ENCODE assay signal across 18 cellular contexts in genomic region chr3:64691051-64691450, GRCh38. TPM values are rescaled to one million over a fixed set of nuclear protein-coding genes. Genes with fewer than 3 reads are reported as not detected.
A peak's percentile ranks its signal among the peaks of the same experiment; 100 is the strongest.
DNase-seq lines count a peak whose midpoint lies in the region; ATAC-seq and TF ChIP-seq lines count a peak whose summit lies in the region.
"Had no signal": no experiment of that assay in that cellular context is flagged by ENCODE, and none has a peak within 500 bp of the region (broad histone marks: within the 10 kb centered on the region; RNA-seq: fewer than 3 reads in every experiment).

No MANE protein-coding gene starts in this region.

- H3K4ac ChIP-seq in mesenchymal stem cell (ENCODE audit: low read depth in 1 of 2, low read length in 2 of 2), result no peak overlapping the region

- H2BK12ac ChIP-seq in mesenchymal stem cell (ENCODE audit: low read length in 2 of 2), result no peak overlapping the region

- 36% methylated on average over 3 of the region's 3 CpGs for WGBS in mesenchymal stem cell

- H3K9ac ChIP-seq in mesenchymal stem cell (ENCODE audit: low read length), result no peak overlapping the region

- H3K4me3 ChIP-seq in choroid plexus epithelial cell (ENCODE audit: low read depth, low read length), result no peak overlapping the region
- H3K4me3 ChIP-seq in mesenchymal stem cell (ENCODE audit: insufficient read depth in 1 of 2, low read depth in 1 of 2, low read length in 2 of 2), result no peak overlapping the region
- H3K4me3 ChIP-seq: ascending aorta, SJCRH30 had no signal

- no peak overlapping the region for H2BK5ac ChIP-seq in mesenchymal stem cell (ENCODE audit: low read depth, low read length, poor library complexity, severe bottlenecking)

- no peak overlapping the region for H2AK5ac ChIP-seq in mesenchymal stem cell (ENCODE audit: low read length, severe bottlenecking)

- in situ Hi-C loops in Caki2 (cut with HindIII; ENCODE audit: low pct_unique_long_range_greater_than_20kb, low sequenced_read_pairs) (no loop called here), GM13977 (cut with MboI; ENCODE audit: low pct_unique_long_range_greater_than_20kb, low sequenced_read_pairs, unreplicated experiment) (no loop called here)

- peak; percentile 64 for DNase-seq in Caki2 (ENCODE audit: low read depth)
- DNase-seq in M059J (ENCODE audit: low read depth), result peak; percentile 36
- DNase-seq in choroid plexus epithelial cell (ENCODE audit: low read depth), result peak; percentile 38
- DNase-seq in mesenchymal stem cell, result peak; percentile 66
- no peak for DNase-seq in GM13977 (ENCODE audit: low spot score)
- no peak for DNase-seq in amygdala (lab: John Stamatoyannopoulos, UW)
- no peak for DNase-seq in sciatic nerve (ENCODE audit: low spot score)
- DNase-seq: activated CD4-positive, alpha-beta T cell treated with anti-CD3 and anti-CD28 coated beads for 36 hours; activated CD8-positive, alpha-beta memory T cell treated with anti-CD3 and anti-CD28 coated beads, Interleukin-2, amount 50 U/mL, for 4 hours; activated gamma-delta T cell treated with Interleukin-2 at 50 U/mL for 16 hours; CD8-positive, alpha-beta T cell; EL; naive thymus-derived CD8-positive, alpha-beta T cell; NCI-H187 treated with DMSO at 0.1 percent for 48 hours; NCI-H446; SJCRH30 had no signal

- no peak overlapping the region for H3K18ac ChIP-seq in mesenchymal stem cell (ENCODE audit: low read depth in 1 of 2, low read length in 2 of 2)

- intact Hi-C loops in sciatic nerve (cut with DNase I), result no loop called here

- no peaks in the 10 kb centered on the region for H3K36me3 ChIP-seq in mesenchymal stem cell (ENCODE audit: control insufficient read depth in 1 of 2, insufficient read depth in 2 of 2, low read depth in 1 of 2, low read length in 2 of 2)
- H3K36me3 ChIP-seq: ascending aorta, SJCRH30 had no signal

- no peaks in the 10 kb centered on the region for H3K27me3 ChIP-seq in mesenchymal stem cell (ENCODE audit: control insufficient read depth in 1 of 2, insufficient read depth in 1 of 2, low read length in 2 of 2)
- H3K27me3 ChIP-seq: ascending aorta, SJCRH30 had no signal

- TF ChIP-seq CTCF in choroid plexus epithelial cell (conservative IDR thresholded peaks at IDR 0.05; ENCODE audit: low read depth, low read length) (no peak), GM13977 (IDR thresholded peaks at IDR 0.05; ENCODE audit: extremely low read depth, insufficient read depth, missing control alignments) (no peak)

- no peak overlapping the region for H2BK15ac ChIP-seq in mesenchymal stem cell (ENCODE audit: low read depth, poor library complexity, severe bottlenecking)

- H3K79me1 ChIP-seq in mesenchymal stem cell (replicated peaks; ENCODE audit: low read length, poor library complexity, severe bottlenecking), result peaks cover 4% of the 10 kb centered on the region

- no peak overlapping the region for H3K14ac ChIP-seq in mesenchymal stem cell (ENCODE audit: low read length in 2 of 2)

- H3K4me1 ChIP-seq in mesenchymal stem cell (ENCODE audit: control insufficient read depth, insufficient read depth, low read depth, low read length), result peaks cover 3% of the 10 kb centered on the region

- no peak for ATAC-seq in HG03097 (IDR thresholded peaks at IDR 0.05; ENCODE audit: low FRiP score, unreplicated experiment)
- no peak for ATAC-seq in sciatic nerve
- ATAC-seq: activated CD4-positive, alpha-beta T cell treated with anti-CD3 and anti-CD28 coated beads for 36 hours; CD8-positive, alpha-beta T cell; naive thymus-derived CD8-positive, alpha-beta T cell had no signal

- no peak overlapping the region for H3K4me2 ChIP-seq in mesenchymal stem cell (ENCODE audit: low read length, poor library complexity, severe bottlenecking)

- no peak overlapping the region for H3K27ac ChIP-seq in mesenchymal stem cell (ENCODE audit: low read length, poor library complexity, severe bottlenecking)
- H3K27ac ChIP-seq: ascending aorta, SJCRH30 had no signal

- H3K23ac ChIP-seq in mesenchymal stem cell (ENCODE audit: low read length in 2 of 2), result no peak overlapping the region

- no peak overlapping the region for H4K91ac ChIP-seq in mesenchymal stem cell (ENCODE audit: low read length)

- H4K8ac ChIP-seq in mesenchymal stem cell (ENCODE audit: low read length), result no peak overlapping the region

- no peaks in the 10 kb centered on the region for H3K9me3 ChIP-seq in mesenchymal stem cell (ENCODE audit: control insufficient read depth, low read length)
- H3K9me3 ChIP-seq: ascending aorta, SJCRH30 had no signal

- H2AFZ ChIP-seq in mesenchymal stem cell (ENCODE audit: low read depth, low read length), result no peak overlapping the region

- H2BK120ac ChIP-seq in mesenchymal stem cell (ENCODE audit: low read depth, low read length), result no peak overlapping the region

RNA-seq across cellular contexts. Expression of gene ADAMTS9, which starts 3.3 kb away (rescaled TPM):
- 5.7 and 9.1 TPM in 2 replicates for total RNA-seq in Caki2 (2014; rRNA removed; shearing (Covaris generic); ENCODE audit: low replicate concordance)
- total RNA-seq in M059J (2014; rRNA removed; shearing (Covaris generic)), result 0.15 TPM in 2 replicates
- polyA plus RNA-seq in mesenchymal stem cell (2013, experiment 1 of 2), result 13.6 TPM
- polyA plus RNA-seq in mesenchymal stem cell (2013, experiment 2 of 2), result 12.3 TPM
- 185 TPM for total RNA-seq in sciatic nerve
- total RNA-seq: activated CD4-positive, alpha-beta T cell treated with anti-CD3 and anti-CD28 coated beads for 36 hours; CD8-positive, alpha-beta T cell; naive thymus-derived CD8-positive, alpha-beta T cell had no signal
- polyA plus RNA-seq: naive thymus-derived CD8-positive, alpha-beta T cell had no signal

Comparison
In these comparisons a context has a peak if more than half of its experiments do, and no peak if none do; other contexts are left out.
1. DNase-seq: peak in Caki2 (single experiment), M059J (single experiment), choroid plexus epithelial cell (single experiment) and mesenchymal stem cell (single experiment); none in GM13977 (single experiment), amygdala (0 of 56) and sciatic nerve (single experiment).
2. RNA of gene ADAMTS9, which starts 3.3 kb away (total RNA-seq): 185 TPM in sciatic nerve (single experiment); 5.7 to 9.1 TPM in Caki2 and 0.15 TPM in M059J; every median in the first group is over 10 times any median in the second.